10 cellular contexts compared by ENCODE assay signal in the genomic region with DNA sequence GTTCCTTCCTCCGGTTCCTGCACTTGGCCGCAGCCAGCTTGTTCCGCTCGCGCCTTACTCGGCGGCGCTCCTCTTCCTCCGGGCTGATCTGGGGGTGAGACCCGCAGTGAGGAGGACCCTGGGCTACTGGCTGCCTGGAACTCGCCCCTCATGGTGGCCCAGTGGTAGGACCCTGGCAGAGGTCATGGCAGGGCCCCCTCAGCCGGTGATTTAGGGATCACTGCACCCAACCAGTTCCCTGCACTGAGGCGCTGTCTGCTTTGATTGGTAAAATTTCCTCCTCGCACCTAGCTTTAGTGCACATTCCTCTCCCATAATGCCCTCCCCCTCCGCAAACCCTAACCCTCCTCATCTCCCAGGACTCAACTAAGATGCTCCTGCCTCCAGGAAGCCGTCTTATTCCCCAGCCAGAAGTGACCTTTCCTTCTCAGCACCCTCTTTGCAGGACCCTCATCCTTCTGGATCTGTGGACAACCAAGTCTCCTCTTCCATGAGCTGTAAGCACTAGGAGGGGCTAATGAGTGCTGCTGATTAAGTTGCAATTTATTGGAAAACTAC. TPM values are rescaled to one million over a fixed set of nuclear protein-coding genes. Genes with fewer than 3 reads are reported as not detected.
DNase-seq lines count a peak whose midpoint lies in the region; ATAC-seq and TF ChIP-seq lines count a peak whose summit lies in the region.
"Had no signal": no experiment of that assay in that cellular context is flagged by ENCODE, and none has a peak within 500 bp of the region (broad histone marks: within the 10 kb centered on the region; RNA-seq: fewer than 3 reads in every experiment).

No MANE protein-coding gene starts in this region.

- H3K4me3 Mint-ChIP-seq in T-helper 17 cell, result peak overlapping the region; percentile 95

- DNase-seq in T-helper 17 cell (no peak), epithelial cell of prostate (ENCODE audit: low read depth, low spot score) (no peak), DMS 273 treated with DMSO at 0.1 percent for 48 hours (lab: John Stamatoyannopoulos, UW) (no peak), DMS153 (lab: John Stamatoyannopoulos, UW) (no peak), NCI-H1092 treated with DMSO at 0.1 percent for 48 hours (lab: John Stamatoyannopoulos, UW) (no peak)
- DNase-seq: T1000 had no signal

- peak overlapping the region; percentile 100 for H3K27ac ChIP-seq in epithelial cell of prostate
- peak overlapping the region; percentile 40 to 98 (median 83) for H3K27ac ChIP-seq in skin epidermis

- H3K27ac Mint-ChIP-seq in T-helper 17 cell, result peak overlapping the region; percentile 93

- peaks cover 31% of the 10 kb centered on the region for H3K4me1 Mint-ChIP-seq in T-helper 17 cell

- H3K9me3 ChIP-seq in T-helper 17 cell (ENCODE audit: control insufficient read depth, low read length, poor library complexity, severe bottlenecking), result no peaks in the 10 kb centered on the region

- ATAC-seq in T-helper 17 cell, result no peak
- no peak for ATAC-seq in GM19351 (IDR thresholded peaks at IDR 0.05; ENCODE audit: unreplicated experiment)

- TF ChIP-seq POLR2A in GM15510 (IDR thresholded peaks at IDR 0.05; ENCODE audit: borderline replicate concordance, extremely low read depth, insufficient read length), result peak; percentile 58

- H3K4me3 ChIP-seq in skin epidermis, result peak overlapping the region in 4 of 7 experiments; percentile 5 to 18 (median 10)

- H3K27me3 Mint-ChIP-seq in T-helper 17 cell, result no peaks in the 10 kb centered on the region

- no peaks in the 10 kb centered on the region for H3K36me3 Mint-ChIP-seq in T-helper 17 cell (ENCODE audit: low read depth)

RNA-seq across cellular contexts. Expression of a gene that starts 3.6 kb away (rescaled TPM):
- total RNA-seq in T-helper 17 cell, result 10 to 100 TPM; 27.4 to 28.0 TPM

RNA-seq across cellular contexts. Expression of a gene that starts 5.8 kb away (rescaled TPM):
- total RNA-seq in T-helper 17 cell, result 10 to 100 TPM; 27.7 to 30.4 TPM

RNA-seq across cellular contexts. Expression of a gene that starts 6.1 kb away (rescaled TPM):
- 1 to 10 TPM; 3.7 to 8.5 TPM for total RNA-seq in T-helper 17 cell

RNA-seq across cellular contexts. Expression of a gene that starts 14.5 kb away (rescaled TPM):
- 10 to 100 TPM; 19.7 to 52.7 TPM for total RNA-seq in T-helper 17 cell
- total RNA-seq: kidney epithelial cell had no signal

RNA-seq across cellular contexts. Expression of a gene that starts 21.5 kb away (rescaled TPM):
- total RNA-seq in T-helper 17 cell, result 1 to 10 TPM; 5.1 to 8.0 TPM
